ENCODE assay signal across 23 cellular contexts in the genomic region with DNA sequence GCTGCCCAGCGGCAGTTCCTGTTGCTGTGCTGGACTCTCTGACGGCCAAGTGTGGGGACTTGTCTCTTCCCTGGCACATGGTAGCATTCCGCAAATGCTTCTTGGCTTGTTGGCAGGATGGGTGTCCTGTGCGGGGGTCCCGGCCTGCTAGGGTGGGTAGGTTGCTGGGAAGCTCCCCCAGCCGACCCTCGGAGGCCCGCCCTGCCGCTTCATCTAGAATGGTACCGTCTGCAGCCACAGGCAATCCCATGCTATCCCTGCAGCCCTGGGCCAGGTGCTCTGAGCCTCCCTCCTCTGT.
"Had no signal": no experiment of that assay in that cellular context is flagged by ENCODE, and none has a peak within 500 bp of the region (broad histone marks: within the 10 kb centered on the region; RNA-seq: fewer than 3 reads in every experiment).

No MANE protein-coding gene starts in this region.

- H3K36me3 ChIP-seq: cardiac muscle cell had no signal

- H3K27me3 ChIP-seq: cardiac muscle cell had no signal

- H3K36me3 Mint-ChIP-seq: activated CD4-positive, alpha-beta memory T cell treated with anti-CD3 and anti-CD28 coated beads for 36 hours; activated naive CD8-positive, alpha-beta T cell; brain had no signal

- H3K4me3 ChIP-seq: cardiac muscle cell had no signal

- DNase-seq: activated CD4-positive, alpha-beta memory T cell treated with anti-CD3 and anti-CD28 coated beads for 36 hours; activated CD4-positive, alpha-beta T cell treated with anti-CD3 and anti-CD28 coated beads, Interleukin-2, amount 10 ng/mL, durations not matched to agents 7 days and 5 days; activated CD4-positive, CD25-positive, alpha-beta regulatory T cell; activated CD8-positive, alpha-beta memory T cell treated with anti-CD3 and anti-CD28 coated beads for 24 hours; activated effector memory CD4-positive, alpha-beta T cell treated with anti-CD3 and anti-CD28 coated beads, Interleukin-2, amount 50 U/mL, for 16 hours; activated naive CD4-positive, alpha-beta T cell treated with Interleukin-2 at 50 U/mL for 16 hours; activated T-cell treated with anti-CD3 and anti-CD28 coated beads, Interleukin-2, amount 50 U/mL, for 4 hours; amygdala; Kasumi-1; KBM-7; NCI-H1048; NCI-H1417; NCI-H2029; NCI-H2107; NCI-H345; NCI-H510A; NCI-H526 treated with DMSO at 0.1 percent for 48 hours; OCI-M1; SK-N-SH; T-helper 1 cell had no signal

- H3K4me1 Mint-ChIP-seq: activated CD4-positive, alpha-beta T cell treated with anti-CD3 and anti-CD28 coated beads, Interleukin-2, amount 10 ng/mL, durations not matched to agents 7 days and 5 days had no signal

- H3K9ac ChIP-seq: SK-N-SH had no signal

- H3K9me3 ChIP-seq: SK-N-SH had no signal

- H3K27me3 Mint-ChIP-seq: activated naive CD8-positive, alpha-beta T cell had no signal

- H3K4me2 ChIP-seq: SK-N-SH had no signal

- H3K4me3 Mint-ChIP-seq: activated CD4-positive, alpha-beta memory T cell treated with anti-CD3 and anti-CD28 coated beads for 36 hours; activated CD4-positive, alpha-beta T cell treated with anti-CD3 and anti-CD28 coated beads, Interleukin-2, amount 10 ng/mL, durations not matched to agents 7 days and 5 days; activated naive CD8-positive, alpha-beta T cell; activated T-cell treated with anti-CD3 and anti-CD28 coated beads, Interleukin-2, amount 50 U/mL, for 4 hours; brain had no signal

- H3K27ac ChIP-seq: cardiac muscle cell had no signal

- H3K27ac Mint-ChIP-seq: activated CD4-positive, alpha-beta memory T cell treated with anti-CD3 and anti-CD28 coated beads for 36 hours; activated CD4-positive, alpha-beta T cell treated with anti-CD3 and anti-CD28 coated beads, Interleukin-2, amount 10 ng/mL, durations not matched to agents 7 days and 5 days; activated naive CD8-positive, alpha-beta T cell had no signal

- ATAC-seq: activated T-cell treated with anti-CD3 and anti-CD28 coated beads, Interleukin-2, amount 50 U/mL, for 4 hours had no signal

- H3K9me3 Mint-ChIP-seq: activated CD4-positive, alpha-beta memory T cell treated with anti-CD3 and anti-CD28 coated beads for 36 hours; activated CD4-positive, alpha-beta T cell treated with anti-CD3 and anti-CD28 coated beads, Interleukin-2, amount 10 ng/mL, durations not matched to agents 7 days and 5 days; activated T-cell treated with anti-CD3 and anti-CD28 coated beads, Interleukin-2, amount 50 U/mL, for 4 hours had no signal

- H3K9me2 ChIP-seq: SK-N-SH had no signal
